In the genomic region with DNA sequence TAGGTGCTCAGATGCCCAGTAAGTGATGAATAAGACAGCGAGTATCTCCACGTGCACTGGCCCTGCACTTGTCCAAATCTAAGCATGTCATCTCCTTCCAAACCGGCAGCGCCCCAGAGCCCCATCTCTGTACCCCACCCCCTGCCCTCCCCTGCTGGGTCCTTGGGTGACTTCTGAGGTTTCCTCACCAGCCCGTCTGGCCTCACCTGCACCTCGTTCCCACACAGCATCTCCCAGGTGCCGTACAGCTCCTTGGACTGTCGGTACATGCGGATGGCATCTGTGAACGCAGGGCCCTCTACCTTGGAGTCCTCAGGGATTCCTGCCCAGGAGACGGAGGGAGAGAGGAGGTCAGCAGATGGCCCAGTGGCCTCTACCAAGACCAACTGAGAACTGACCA, we compare ENCODE assay signal across 12 cellular contexts.
"Had no signal": no experiment of that assay in that cellular context is flagged by ENCODE, and none has a peak within 500 bp of the region (broad histone marks: within the 10 kb centered on the region; RNA-seq: fewer than 3 reads in every experiment).

No MANE protein-coding gene starts in this region.

- ATAC-seq: activated CD4-positive, alpha-beta T cell treated with anti-CD3 and anti-CD28 coated beads for 36 hours had no signal

- H3K27me3 Mint-ChIP-seq: activated CD4-positive, alpha-beta memory T cell treated with anti-CD3 and anti-CD28 coated beads, Interleukin-2, amount 10 ng/mL, durations not matched to agents 7 days and 5 days; activated CD4-positive, alpha-beta T cell treated with anti-CD3 and anti-CD28 coated beads for 36 hours had no signal

- H3K27ac Mint-ChIP-seq: activated CD4-positive, alpha-beta T cell treated with anti-CD3 and anti-CD28 coated beads for 36 hours had no signal

- H3K9me3 Mint-ChIP-seq: activated CD4-positive, alpha-beta memory T cell treated with anti-CD3 and anti-CD28 coated beads, Interleukin-2, amount 10 ng/mL, durations not matched to agents 7 days and 5 days had no signal

- H3K36me3 ChIP-seq: neutrophil had no signal

- H3K4me3 Mint-ChIP-seq: activated CD4-positive, alpha-beta memory T cell treated with anti-CD3 and anti-CD28 coated beads, Interleukin-2, amount 10 ng/mL, durations not matched to agents 7 days and 5 days; activated CD4-positive, alpha-beta T cell treated with anti-CD3 and anti-CD28 coated beads for 36 hours; stimulated activated memory B cell treated with anti-CD40 and anti-IgM and Interleukin-4, amounts not matched to agents 10 μg/mL and 1 μg/mL and 100 μg/mL, for 72 hours had no signal

- H3K36me3 Mint-ChIP-seq: stimulated activated memory B cell treated with anti-CD40 and anti-IgM and Interleukin-4, amounts not matched to agents 10 μg/mL and 1 μg/mL and 100 μg/mL, for 72 hours had no signal

- H3K9me3 ChIP-seq: ascending aorta, neutrophil, right atrium auricular region had no signal

- H3K27ac ChIP-seq: neutrophil had no signal

- H3K4me3 ChIP-seq: ascending aorta, lung, right atrium auricular region had no signal

- H3K27me3 ChIP-seq: ascending aorta, right atrium auricular region had no signal

- DNase-seq: activated CD4-positive, alpha-beta memory T cell treated with anti-CD3 and anti-CD28 coated beads, Interleukin-2, amount 10 ng/mL, durations not matched to agents 7 days and 5 days; activated CD4-positive, alpha-beta T cell treated with anti-CD3 and anti-CD28 coated beads for 36 hours; activated T-cell treated with anti-CD3 and anti-CD28 coated beads, Interleukin-2, amount 50 U/mL, for 48 hours; effector CD8-positive, alpha-beta T cell; hypothalamus; naive B cell; small intestine had no signal
